ENCODE assay signal across 1 cellular context in the genomic region with DNA sequence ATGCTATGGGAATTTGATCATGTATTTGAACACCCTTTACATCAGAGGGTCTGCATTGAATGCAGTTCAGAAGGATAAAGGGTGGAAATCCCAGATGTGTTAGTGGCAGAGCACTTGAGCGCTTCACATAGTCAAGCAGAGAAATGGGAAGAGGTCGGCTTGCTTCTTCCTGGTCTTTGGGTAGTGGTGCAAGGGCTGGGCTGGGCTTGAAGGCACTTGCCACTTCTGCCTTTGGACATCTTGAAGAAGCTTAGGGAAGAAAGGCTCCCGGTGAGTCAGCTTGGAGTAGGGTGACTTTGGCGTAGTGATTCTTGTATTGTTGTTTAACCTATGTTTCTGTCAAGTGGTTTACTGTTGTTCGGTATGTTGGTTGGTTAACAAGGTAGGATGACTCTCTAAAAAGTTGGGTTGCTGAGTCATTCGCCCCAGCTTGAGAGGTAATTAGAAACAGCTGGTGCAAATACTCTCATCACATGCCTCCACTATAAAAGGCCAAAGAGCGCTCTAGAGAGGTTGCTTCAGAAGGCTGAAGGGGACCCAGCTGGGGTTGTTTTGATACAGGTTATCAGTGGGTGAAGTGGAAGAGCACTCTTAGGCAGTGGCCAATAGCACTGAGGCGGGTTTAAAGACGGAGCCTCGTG.
TF ChIP-seq lines count a peak whose summit lies in the region.

No MANE protein-coding gene starts in this region.

TF ChIP-seq in HEK293, 187 proteins besides CTCF, POLR2A, EP300 and RAD21 (continued from another document):
- TF ChIP-seq, protein P1, sequence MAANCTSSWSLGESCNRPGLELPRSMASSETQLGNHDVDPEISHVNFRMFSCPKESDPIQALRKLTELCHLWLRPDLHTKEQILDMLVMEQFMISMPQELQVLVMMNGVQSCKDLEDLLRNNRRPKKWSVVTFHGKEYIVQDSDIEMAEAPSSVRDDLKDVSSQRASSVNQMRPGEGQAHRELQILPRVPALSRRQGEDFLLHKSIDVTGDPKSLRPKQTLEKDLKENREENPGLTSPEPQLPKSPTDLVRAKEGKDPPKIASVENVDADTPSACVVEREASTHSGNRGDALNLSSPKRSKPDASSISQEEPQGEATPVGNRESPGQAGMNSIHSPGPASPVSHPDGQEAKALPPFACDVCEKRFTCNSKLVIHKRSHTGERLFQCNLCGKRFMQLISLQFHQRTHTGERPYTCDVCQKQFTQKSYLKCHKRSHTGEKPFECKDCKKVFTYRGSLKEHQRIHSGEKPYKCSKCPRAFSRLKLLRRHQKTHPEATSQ (tag by site-specific recombination; IDR thresholded peaks at IDR 0.05): peak; percentile 94
- TF ChIP-seq ZNF670 (tag by site-specific recombination; IDR thresholded peaks at IDR 0.05; ENCODE audit: low read depth) (no peak), ZNF416 (tag by site-specific recombination; IDR thresholded peaks at IDR 0.05) (no peak), ZSCAN23 (tag by site-specific recombination; IDR thresholded peaks at IDR 0.05) (peak; percentile 88; the same call in 1 of the 2 replicates), KLF8 (tag by site-specific recombination; IDR thresholded peaks at IDR 0.05) (peak; percentile 91), ZNF169 (tag by site-specific recombination; IDR thresholded peaks at IDR 0.05) (no peak), ZNF510 (tag by site-specific recombination; IDR thresholded peaks at IDR 0.05; ENCODE audit: insufficient replicate concordance) (no peak), ZNF16 (tag by site-specific recombination; IDR thresholded peaks at IDR 0.05; ENCODE audit: low read depth) (no peak), ZNF121 (tag by site-specific recombination; IDR thresholded peaks at IDR 0.05) (no peak), ZNF266 (tag by site-specific recombination; IDR thresholded peaks at IDR 0.05; ENCODE audit: low read depth) (no peak), TCF7L2 (IDR thresholded peaks at IDR 0.05; ENCODE audit: borderline replicate concordance, low read depth, low read length) (no peak)
- TF ChIP-seq, protein P2, sequence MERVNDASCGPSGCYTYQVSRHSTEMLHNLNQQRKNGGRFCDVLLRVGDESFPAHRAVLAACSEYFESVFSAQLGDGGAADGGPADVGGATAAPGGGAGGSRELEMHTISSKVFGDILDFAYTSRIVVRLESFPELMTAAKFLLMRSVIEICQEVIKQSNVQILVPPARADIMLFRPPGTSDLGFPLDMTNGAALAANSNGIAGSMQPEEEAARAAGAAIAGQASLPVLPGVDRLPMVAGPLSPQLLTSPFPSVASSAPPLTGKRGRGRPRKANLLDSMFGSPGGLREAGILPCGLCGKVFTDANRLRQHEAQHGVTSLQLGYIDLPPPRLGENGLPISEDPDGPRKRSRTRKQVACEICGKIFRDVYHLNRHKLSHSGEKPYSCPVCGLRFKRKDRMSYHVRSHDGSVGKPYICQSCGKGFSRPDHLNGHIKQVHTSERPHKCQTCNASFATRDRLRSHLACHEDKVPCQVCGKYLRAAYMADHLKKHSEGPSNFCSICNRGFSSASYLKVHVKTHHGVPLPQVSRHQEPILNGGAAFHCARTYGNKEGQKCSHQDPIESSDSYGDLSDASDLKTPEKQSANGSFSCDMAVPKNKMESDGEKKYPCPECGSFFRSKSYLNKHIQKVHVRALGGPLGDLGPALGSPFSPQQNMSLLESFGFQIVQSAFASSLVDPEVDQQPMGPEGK (tag by site-specific recombination; IDR thresholded peaks at IDR 0.05): peak; percentile 86
- TF ChIP-seq, protein P3, sequence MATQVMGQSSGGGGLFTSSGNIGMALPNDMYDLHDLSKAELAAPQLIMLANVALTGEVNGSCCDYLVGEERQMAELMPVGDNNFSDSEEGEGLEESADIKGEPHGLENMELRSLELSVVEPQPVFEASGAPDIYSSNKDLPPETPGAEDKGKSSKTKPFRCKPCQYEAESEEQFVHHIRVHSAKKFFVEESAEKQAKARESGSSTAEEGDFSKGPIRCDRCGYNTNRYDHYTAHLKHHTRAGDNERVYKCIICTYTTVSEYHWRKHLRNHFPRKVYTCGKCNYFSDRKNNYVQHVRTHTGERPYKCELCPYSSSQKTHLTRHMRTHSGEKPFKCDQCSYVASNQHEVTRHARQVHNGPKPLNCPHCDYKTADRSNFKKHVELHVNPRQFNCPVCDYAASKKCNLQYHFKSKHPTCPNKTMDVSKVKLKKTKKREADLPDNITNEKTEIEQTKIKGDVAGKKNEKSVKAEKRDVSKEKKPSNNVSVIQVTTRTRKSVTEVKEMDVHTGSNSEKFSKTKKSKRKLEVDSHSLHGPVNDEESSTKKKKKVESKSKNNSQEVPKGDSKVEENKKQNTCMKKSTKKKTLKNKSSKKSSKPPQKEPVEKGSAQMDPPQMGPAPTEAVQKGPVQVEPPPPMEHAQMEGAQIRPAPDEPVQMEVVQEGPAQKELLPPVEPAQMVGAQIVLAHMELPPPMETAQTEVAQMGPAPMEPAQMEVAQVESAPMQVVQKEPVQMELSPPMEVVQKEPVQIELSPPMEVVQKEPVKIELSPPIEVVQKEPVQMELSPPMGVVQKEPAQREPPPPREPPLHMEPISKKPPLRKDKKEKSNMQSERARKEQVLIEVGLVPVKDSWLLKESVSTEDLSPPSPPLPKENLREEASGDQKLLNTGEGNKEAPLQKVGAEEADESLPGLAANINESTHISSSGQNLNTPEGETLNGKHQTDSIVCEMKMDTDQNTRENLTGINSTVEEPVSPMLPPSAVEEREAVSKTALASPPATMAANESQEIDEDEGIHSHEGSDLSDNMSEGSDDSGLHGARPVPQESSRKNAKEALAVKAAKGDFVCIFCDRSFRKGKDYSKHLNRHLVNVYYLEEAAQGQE (tag by site-specific recombination; IDR thresholded peaks at IDR 0.05): 0 out of 2 replicates have a peak, but pooled peaks have one; percentile 37
